8 cellular contexts compared by ENCODE assay signal in genomic region chr1:48471103-48471502, GRCh38. TPM values are rescaled to one million over a fixed set of nuclear protein-coding genes. Genes with fewer than 3 reads are reported as not detected.
DNase-seq lines count a peak whose midpoint lies in the region; ATAC-seq and TF ChIP-seq lines count a peak whose summit lies in the region.

No MANE protein-coding gene starts in this region.

- peaks cover 33% of the 10 kb centered on the region for H3K4me1 Mint-ChIP-seq in neural progenitor cell

- H3K36me3 ChIP-seq in BE2C, result no peaks in the 10 kb centered on the region
- no peaks in the 10 kb centered on the region for H3K36me3 ChIP-seq in neural progenitor cell

- H3K27ac Mint-ChIP-seq in neural progenitor cell, result peak overlapping the region; percentile 91

- no peaks in the 10 kb centered on the region for H4K20me1 ChIP-seq in neural progenitor cell (ENCODE audit: low read depth)

- in situ Hi-C loops in SK-MEL-5 (cut with HindIII; ENCODE audit: low pct_unique_long_range_greater_than_20kb, low sequenced_read_pairs), result no loop called here

- no peak for TF ChIP-seq CTCF in BE2C (IDR thresholded peaks at IDR 0.05; ENCODE audit: low read depth, low read length)
- TF ChIP-seq CTCF in neural progenitor cell (IDR thresholded peaks at IDR 0.05), result no peak

- H3K27me3 ChIP-seq in BE2C (no peaks in the 10 kb centered on the region), neural progenitor cell (no peaks in the 10 kb centered on the region)

- no peaks in the 10 kb centered on the region for H3K27me3 Mint-ChIP-seq in neural progenitor cell (ENCODE audit: insufficient read depth, low read depth)

- H3K9ac ChIP-seq in neural progenitor cell, result peak overlapping the region; percentile 2

- peaks cover 5% of the 10 kb centered on the region for H3K36me3 Mint-ChIP-seq in neural progenitor cell

- no peak for DNase-seq in BE2C
- DNase-seq in SK-MEL-5 (ENCODE audit: low read depth, low spot score), result peak; percentile 13
- DNase-seq in fibroblast of gingiva (ENCODE audit: low read depth), result peak; percentile 18
- no peak for DNase-seq in neural progenitor cell (ENCODE audit: low spot score)
- DNase-seq in NCI-H187 treated with DMSO at 0.1 percent for 48 hours (lab: John Stamatoyannopoulos, UW), result no peak
- DNase-seq in cortex of kidney (lab: John Stamatoyannopoulos, UW), result no peak
- no peak for DNase-seq in HuH-7.5 (ENCODE audit: low spot score)

- H3K27ac ChIP-seq in neural progenitor cell, result no peak overlapping the region

- peak overlapping the region; percentile 26 for H2AFZ ChIP-seq in neural progenitor cell (replicated peaks)

- peaks cover 39% of the 10 kb centered on the region for H3K79me2 ChIP-seq in neural progenitor cell (ENCODE audit: low read depth)

- no peak for ATAC-seq in GM21717 (IDR thresholded peaks at IDR 0.05; ENCODE audit: unreplicated experiment)

- H3K4me2 ChIP-seq in neural progenitor cell, result peak overlapping the region; percentile 85

- H3K4me3 ChIP-seq in BE2C (ENCODE audit: low read depth, low read length) (peak overlapping the region; percentile 71), neural progenitor cell (peak overlapping the region; percentile 72)

- H3K9me3 Mint-ChIP-seq in neural progenitor cell, result peaks cover 13% of the 10 kb centered on the region

- peak overlapping the region; percentile 95 for H3K4me3 Mint-ChIP-seq in neural progenitor cell

- H3F3A ChIP-seq in neural progenitor cell (ENCODE audit: low read depth), result peaks cover 19% of the 10 kb centered on the region

- H3K9me3 ChIP-seq in BE2C, result no peaks in the 10 kb centered on the region
- H3K9me3 ChIP-seq in neural progenitor cell (ENCODE audit: low read depth), result no peaks in the 10 kb centered on the region

- H3K4me1 ChIP-seq in BE2C (no peaks in the 10 kb centered on the region), neural progenitor cell (peaks cover 16% of the 10 kb centered on the region)

RNA-seq across cellular contexts. Expression of gene SPATA6, which starts 0.9 kb away (rescaled TPM):
- polyA plus RNA-seq in BE2C (2012; ENCODE audit: insufficient read depth, insufficient read length, low read depth), result 1.6 TPM
- 6.5 and 6.8 TPM in 2 replicates for total RNA-seq in SK-MEL-5 (2014; rRNA removed; shearing (Covaris generic))
- 5.5 and 8.9 TPM in 2 replicates for polyA plus RNA-seq in SK-MEL-5 (2015; cell fraction: cytosol; rRNA removed)
- polyA plus RNA-seq in SK-MEL-5 (2015; cell fraction: nucleus; rRNA removed), result 14.8 and 17.6 TPM in 2 replicates
- total RNA-seq in neural progenitor cell (ENCODE audit: low replicate concordance), result 18.2 and 33.5 TPM in 2 replicates

Comparison
In these comparisons a context has a peak if more than half of its experiments do, and no peak if none do; other contexts are left out.
1. DNase-seq: peak in SK-MEL-5 (single experiment) and fibroblast of gingiva (single experiment); none in BE2C (single experiment), neural progenitor cell (single experiment), NCI-H187 treated with DMSO at 0.1 percent for 48 hours (single experiment), cortex of kidney (single experiment) and HuH-7.5 (single experiment).